Comparison of ENCODE assay signal across 8 cellular contexts in genomic region chr13:41054212-41054877, GRCh38. TPM values are rescaled to one million over a fixed set of nuclear protein-coding genes. Genes with fewer than 3 reads are reported as not detected.
DNase-seq lines count a peak whose midpoint lies in the region; ATAC-seq and TF ChIP-seq lines count a peak whose summit lies in the region.

No MANE protein-coding gene starts in this region.

- TF ChIP-seq POLR2A in sigmoid colon (IDR thresholded peaks at IDR 0.05): no peak

- no peak for DNase-seq in GM13976 (ENCODE audit: low spot score)
- peak; percentile 5 to 60 for DNase-seq in NCI-H446 (lab: John Stamatoyannopoulos, UW)
- peak; percentile 53 for DNase-seq in activated naive CD4-positive, alpha-beta T cell treated with anti-CD3 and anti-CD28 coated beads, Interleukin-2, amount 10 ng/mL, durations not matched to agents 7 days and 5 days
- no peak for DNase-seq in heart right ventricle
- no peak for DNase-seq in sigmoid colon
- no peak for DNase-seq in NCI-H1436 (lab: John Stamatoyannopoulos, UW)
- DNase-seq in SKM-1 treated with dmso at 0.1 percent for 144 hours (lab: John Stamatoyannopoulos, UW; ENCODE audit: unreplicated experiment): no peak

- H3K36me3 ChIP-seq in heart right ventricle (no peaks in the 10 kb centered on the region), sigmoid colon (no peaks in the 10 kb centered on the region)

- no peaks in the 10 kb centered on the region for H3K27me3 Mint-ChIP-seq in activated naive CD4-positive, alpha-beta T cell treated with anti-CD3 and anti-CD28 coated beads, Interleukin-2, amount 10 ng/mL, durations not matched to agents 7 days and 5 days

- in situ Hi-C loops in GM13976 (cut with MboI; ENCODE audit: low sequenced_read_pairs, unreplicated experiment): loop anchor here (10.0 to 25.0 kb wide), 2 partner anchors 80 to 267 kb away; partner anchors contain the start of gene SLC25A15

- H3K36me3 Mint-ChIP-seq in activated naive CD4-positive, alpha-beta T cell treated with anti-CD3 and anti-CD28 coated beads, Interleukin-2, amount 10 ng/mL, durations not matched to agents 7 days and 5 days: peaks cover 4% of the 10 kb centered on the region

- no peak overlapping the region for H3K27ac ChIP-seq in C4-2B
- H3K27ac ChIP-seq in heart right ventricle: peak overlapping the region in 9 of 10 donors; percentile 9 to 81 (median 70)
- peak overlapping the region; percentile 7 to 99 (median 83) for H3K27ac ChIP-seq in sigmoid colon

- H3K4me1 Mint-ChIP-seq in activated naive CD4-positive, alpha-beta T cell treated with anti-CD3 and anti-CD28 coated beads, Interleukin-2, amount 10 ng/mL, durations not matched to agents 7 days and 5 days: peaks cover 46% of the 10 kb centered on the region

- WGBS in heart right ventricle, 2 donors: 53 to 55% methylated on average over 9 of the region's 9 CpGs
- 19 to 40% methylated on average over 9 of the region's 9 CpGs for WGBS in sigmoid colon, 2 donors

- H3K27ac Mint-ChIP-seq in activated naive CD4-positive, alpha-beta T cell treated with anti-CD3 and anti-CD28 coated beads, Interleukin-2, amount 10 ng/mL, durations not matched to agents 7 days and 5 days: no peak overlapping the region

- no peaks in the 10 kb centered on the region for H3K27me3 ChIP-seq in heart right ventricle
- no peaks in the 10 kb centered on the region for H3K27me3 ChIP-seq in sigmoid colon

- ATAC-seq in heart right ventricle: peak in 4 of 8 donors; percentile 30 to 52 (median 38)

- TF ChIP-seq EP300 in sigmoid colon (IDR thresholded peaks at IDR 0.05): no peak

- H3K4me3 ChIP-seq in heart right ventricle (no peak overlapping the region), sigmoid colon (peak overlapping the region in 1 of 4 donors; percentile 6)

- H3K4me1 ChIP-seq in heart right ventricle (peaks cover 3 to 99% (median 94%) of the 10 kb centered on the region in 9 donors), sigmoid colon (peaks cover 0 to 94% (median 84%) of the 10 kb centered on the region in 4 donors)

- H3K9me3 ChIP-seq in heart right ventricle (no peaks in the 10 kb centered on the region), sigmoid colon (no peaks in the 10 kb centered on the region)

- H3K4me3 Mint-ChIP-seq in activated naive CD4-positive, alpha-beta T cell treated with anti-CD3 and anti-CD28 coated beads, Interleukin-2, amount 10 ng/mL, durations not matched to agents 7 days and 5 days: no peak overlapping the region

- intact Hi-C loops in heart right ventricle (cut with DNase I): loop anchor here in 5 of 10 donors (10.0 kb wide), 4 partner anchors 60 to 280 kb away; partner anchors contain the start of gene MRPS31 (in 1 of the 5)
- intact Hi-C loops in sigmoid colon (cut with DNase I): loop anchor here (5.0 kb wide), 1 partner anchor 168 kb away; no protein-coding TSS in a partner anchor

- no peaks in the 10 kb centered on the region for H3K9me3 Mint-ChIP-seq in activated naive CD4-positive, alpha-beta T cell treated with anti-CD3 and anti-CD28 coated beads, Interleukin-2, amount 10 ng/mL, durations not matched to agents 7 days and 5 days

- CTCF ChIA-PET in activated naive CD4-positive, alpha-beta T cell treated with anti-CD3 and anti-CD28 coated beads, Interleukin-2, amount 10 ng/mL, durations not matched to agents 7 days and 5 days (lab: Charles Lee): interaction anchor here (0.5 to 3.7 kb wide), 22 partner anchors 9 to 1065 kb away, joined by 3 to 20 read pairs (median 3); partner anchors contain the start of genes ELF1 and NAA16

- peak; percentile 66 for TF ChIP-seq CTCF in C4-2B (conservative IDR thresholded peaks at IDR 0.05)
- peak; percentile 22 for TF ChIP-seq CTCF in GM13976 (IDR thresholded peaks at IDR 0.05; ENCODE audit: borderline replicate concordance, control extremely low read depth, extremely low read depth, insufficient read depth, missing control alignments)
- TF ChIP-seq CTCF in heart right ventricle (IDR thresholded peaks at IDR 0.05): peak; percentile 27 to 68 (median 54)
- peak; percentile 7 to 65 (median 50) for TF ChIP-seq CTCF in sigmoid colon (IDR thresholded peaks at IDR 0.05)

RNA-seq across cellular contexts. Expression of gene WBP4, which starts 7.0 kb away (rescaled TPM):
- total RNA-seq in heart right ventricle (10 to 100 TPM; 13.0 to 24.4 (median 21.8) TPM), sigmoid colon (10 to 100 TPM; 11.6 to 25.0 (median 18.4) TPM)
- polyA plus RNA-seq in heart right ventricle (10 to 100 TPM; 13.3 to 45.1 TPM), sigmoid colon (1 to 10 TPM; 5.1 to 7.8 (median 7.2) TPM)

RNA-seq across cellular contexts. Expression of gene ELF1, which starts 35.2 kb away (rescaled TPM):
- total RNA-seq in heart right ventricle (10 to 100 TPM; 31.1 to 60.5 (median 39.5) TPM), sigmoid colon (10 to 100 TPM; 47.4 to 68.5 (median 58.0) TPM)
- polyA plus RNA-seq in heart right ventricle (10 to 100 TPM in 1 of 2 donors, 1 to 10 TPM in 1; 9.9 to 10.4 TPM), sigmoid colon (10 to 100 TPM; 31.8 to 45.3 (median 35.1) TPM)

Comparison
In these comparisons a context has a peak if more than half of its experiments do, and no peak if none do; other contexts are left out.
1. DNase-seq: peak in NCI-H446 (2 of 2) and activated naive CD4-positive, alpha-beta T cell treated with anti-CD3 and anti-CD28 coated beads, Interleukin-2, amount 10 ng/mL, durations not matched to agents 7 days and 5 days (single experiment); none in GM13976 (single experiment), heart right ventricle (0 of 2), sigmoid colon (single experiment), NCI-H1436 (single experiment) and SKM-1 treated with dmso at 0.1 percent for 144 hours (single experiment).
2. Peak in every context shown above with its lines, with median percentiles within 50 percentile points of each other: CTCF ChIP-seq.